In the genomic region with DNA sequence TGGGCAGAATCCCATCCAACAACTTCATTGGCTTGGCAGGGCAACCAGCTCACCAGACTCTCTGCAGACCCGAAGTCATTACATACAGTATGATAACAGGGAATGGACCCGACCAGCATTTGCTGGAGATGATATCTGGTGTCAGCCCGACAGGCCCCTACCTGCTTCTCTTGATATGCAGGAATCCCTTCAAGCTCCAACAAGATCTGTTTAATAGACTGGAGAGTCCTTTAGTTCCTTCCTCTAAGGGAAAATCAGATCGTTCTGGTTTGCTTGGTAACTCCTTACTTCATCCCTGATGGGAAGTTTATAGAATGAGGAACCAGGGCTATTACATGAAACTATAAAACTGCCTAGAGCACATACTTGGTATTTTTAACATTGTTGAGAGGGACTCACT, we compare ENCODE assay signal across 18 cellular contexts.
"Had no signal": no experiment of that assay in that cellular context is flagged by ENCODE, and none has a peak within 500 bp of the region (broad histone marks: within the 10 kb centered on the region; RNA-seq: fewer than 3 reads in every experiment).

No MANE protein-coding gene starts in this region.

- H3K4me3 ChIP-seq: esophagus muscularis mucosa, left ventricle myocardium inferior, testis, vagina had no signal

- H3K27me3 ChIP-seq: brain microvascular endothelial cell, esophagus muscularis mucosa, testis, vagina had no signal

- DNase-seq: activated CD4-positive, CD25-positive, alpha-beta regulatory T cell; activated effector memory CD4-positive, alpha-beta T cell treated with Interleukin-2 at 50 U/mL for 16 hours; activated T-cell treated with anti-CD3 and anti-CD28 coated beads, Interleukin-2, amount 50 U/mL, for 1 hour; amygdala; brain microvascular endothelial cell; endodermal cell; head of caudate nucleus; left ventricle myocardium inferior; mesenchymal stem cell; retina; stimulated activated CD4-positive, alpha-beta T cell treated with anti-CD3 and anti-CD28 coated beads, Interleukin-15, amount 100 ng/mL, for 24 hours; stimulated activated CD4-positive, alpha-beta T cell treated with anti-CD3 and anti-CD28 coated beads, Interleukin-4, amount 100 ng/mL, for 24 hours; stimulated activated naive CD8-positive, alpha-beta T cell treated with anti-CD3 and anti-CD28 coated beads, Interleukin-15, amount 100 ng/mL, for 72 hours; T-helper 17 cell; testis had no signal

- H3K27ac Mint-ChIP-seq: activated naive CD4-positive, alpha-beta T cell treated with anti-CD3 and anti-CD28 coated beads, Interleukin-2, amount 50 U/mL, for 24 hours; endodermal cell; stimulated activated naive CD8-positive, alpha-beta T cell treated with anti-CD3 and anti-CD28 coated beads, Interleukin-15, amount 100 ng/mL, for 72 hours; T-helper 17 cell had no signal

- H3K4me3 Mint-ChIP-seq: activated naive CD4-positive, alpha-beta T cell treated with anti-CD3 and anti-CD28 coated beads, Interleukin-2, amount 50 U/mL, for 24 hours; endodermal cell; stimulated activated naive CD8-positive, alpha-beta T cell treated with anti-CD3 and anti-CD28 coated beads, Interleukin-15, amount 100 ng/mL, for 72 hours; T-helper 17 cell had no signal

- H3K27me3 Mint-ChIP-seq: stimulated activated naive CD8-positive, alpha-beta T cell treated with anti-CD3 and anti-CD28 coated beads, Interleukin-15, amount 100 ng/mL, for 72 hours; T-helper 17 cell had no signal

- H3K9me3 ChIP-seq: esophagus muscularis mucosa, left ventricle myocardium inferior, testis, vagina had no signal

- H3K4me1 Mint-ChIP-seq: activated naive CD4-positive, alpha-beta T cell treated with anti-CD3 and anti-CD28 coated beads, Interleukin-2, amount 50 U/mL, for 24 hours; endodermal cell; stimulated activated naive CD8-positive, alpha-beta T cell treated with anti-CD3 and anti-CD28 coated beads, Interleukin-15, amount 100 ng/mL, for 72 hours had no signal

- H3K4me1 ChIP-seq: esophagus muscularis mucosa, left ventricle myocardium inferior, testis, vagina had no signal

- H3K9me3 Mint-ChIP-seq: activated naive CD4-positive, alpha-beta T cell treated with anti-CD3 and anti-CD28 coated beads, Interleukin-2, amount 50 U/mL, for 24 hours; endodermal cell; stimulated activated naive CD8-positive, alpha-beta T cell treated with anti-CD3 and anti-CD28 coated beads, Interleukin-15, amount 100 ng/mL, for 72 hours had no signal

- H3K36me3 ChIP-seq: brain microvascular endothelial cell, esophagus muscularis mucosa, left ventricle myocardium inferior, vagina had no signal

- ATAC-seq: stimulated activated naive CD8-positive, alpha-beta T cell treated with anti-CD3 and anti-CD28 coated beads, Interleukin-15, amount 100 ng/mL, for 72 hours; T-helper 17 cell had no signal
